12 cellular contexts compared by ENCODE assay signal in genomic region chr6:48109902-48110301, GRCh38. TPM values are rescaled to one million over a fixed set of nuclear protein-coding genes. Genes with fewer than 3 reads are reported as not detected.
DNase-seq lines count a peak whose midpoint lies in the region; ATAC-seq, FAIRE-seq and TF ChIP-seq lines count a peak whose summit lies in the region.
"Had no signal": no experiment of that assay in that cellular context is flagged by ENCODE, and none has a peak within 500 bp of the region (broad histone marks: within the 10 kb centered on the region; RNA-seq: fewer than 3 reads in every experiment).

No MANE protein-coding gene starts in this region.

- TF ChIP-seq POLR2A in HepG2 (IDR thresholded peaks at IDR 0.05; ENCODE audit: insufficient read depth in 1 of 2, low read depth in 2 of 2, low read length in 2 of 2) = no peak
- TF ChIP-seq POLR2A in right lobe of liver (IDR thresholded peaks at IDR 0.05) = no peak

- FAIRE-seq in HepG2 (lab: Jason Lieb, UNC) = no peak

- peak overlapping the region; percentile 97 for H3K9ac ChIP-seq in HepG2 (ENCODE audit: insufficient read depth, low read depth, low read length)
- H3K9ac ChIP-seq in iPS-18a (ENCODE audit: low read length) = peak overlapping the region; percentile 52

- TSS peak; percentile 57 for BruUV-seq in HepG2 (replicated peaks; lab: Mats Ljungman, UMichigan)

- intact Hi-C loops in HepG2 (cut with micrococcal nuclease; ENCODE audit: unreplicated experiment) (loop anchor here (2.0 to 5.0 kb wide), 2 partner anchors 38 to 103 kb away; no protein-coding TSS in a partner anchor), right lobe of liver (cut with DNase I) (no loop called here)

- TF ChIP-seq EP300 in HepG2 (IDR thresholded peaks at IDR 0.05; ENCODE audit: low read depth in 2 of 2, low read length in 2 of 2) (no peak), HepG2 (CRISPR knock-in tag; IDR thresholded peaks at IDR 0.05; ENCODE audit: borderline replicate concordance) (no peak)

- peak overlapping the region; percentile 73 for H3K4me2 ChIP-seq in HepG2 (ENCODE audit: low read depth, low read length)

- 2% methylated on average over 3 of the region's 3 CpGs for WGBS in HepG2 (ENCODE audit: low lambda C conversion rate)
- 30% methylated on average over 3 of the region's 3 CpGs for WGBS in right lobe of liver (ENCODE audit: insufficient coverage, low coverage, low lambda C conversion rate, missing lambda C conversion rate)

- peak overlapping the region; percentile 81 to 99 (median 96) for H3K27ac Mint-ChIP-seq in brain
- H3K27ac Mint-ChIP-seq in activated naive CD4-positive, alpha-beta T cell treated with anti-CD3 and anti-CD28 coated beads, Interleukin-2, amount 50 U/mL, for 72 hours = no peak overlapping the region

- H3K27ac ChIP-seq in HepG2 (ENCODE audit: extremely low read length, insufficient read depth, low read length) (peak overlapping the region; percentile 97), right lobe of liver (no peak overlapping the region), iPS-18a (ENCODE audit: low read length) (peak overlapping the region; percentile 39)
- H3K27ac ChIP-seq: neutrophil had no signal

- H4K20me1 ChIP-seq in HepG2 (ENCODE audit: insufficient read depth, low read length) = no peaks in the 10 kb centered on the region

- TF ChIP-seq CTCF in HepG2 (CRISPR knock-in tag; IDR thresholded peaks at IDR 0.05) (no peak), right lobe of liver (IDR thresholded peaks at IDR 0.05) (no peak), brain (conservative IDR thresholded peaks at IDR 0.05) (no peak), omental fat pad (IDR thresholded peaks at IDR 0.05) (no peak)

- H3K27me3 ChIP-seq in HepG2 (ENCODE audit: control insufficient read depth in 1 of 2, insufficient read depth in 2 of 2, low read length in 2 of 2) (no peaks in the 10 kb centered on the region; a peak in 2 of 5 replicates), right lobe of liver (no peaks in the 10 kb centered on the region), iPS-18a (ENCODE audit: control insufficient read depth, insufficient read depth, low read length) (no peaks in the 10 kb centered on the region)
- H3K27me3 ChIP-seq: BE2C, neutrophil had no signal

- DNase-seq in HepG2 (ENCODE audit: low spot score) (peak; percentile 25), right lobe of liver (no peak), SKM-1 treated with dmso at 0.1 percent for 144 hours (lab: John Stamatoyannopoulos, UW; ENCODE audit: unreplicated experiment) (no peak), omental fat pad (ENCODE audit: low spot score) (no peak)
- no peak for DNase-seq in activated naive CD4-positive, alpha-beta T cell treated with Interleukin-2 at 50 U/mL for 16 hours
- no peak for DNase-seq in activated naive CD4-positive, alpha-beta T cell treated with anti-CD3 and anti-CD28 coated beads, Interleukin-2, amount 50 U/mL, for 72 hours (ENCODE audit: low spot score in 2 of 2)
- DNase-seq: anterior cingulate cortex, BE2C, NCI-H2227 treated with DMSO at 0.1 percent for 48 hours had no signal

- peaks cover 6 to 22% (median 18%) of the 10 kb centered on the region in 5 experiments for H3K9me3 Mint-ChIP-seq in brain
- H3K9me3 Mint-ChIP-seq in activated naive CD4-positive, alpha-beta T cell treated with anti-CD3 and anti-CD28 coated beads, Interleukin-2, amount 50 U/mL, for 72 hours = peaks cover 4 to 9% of the 10 kb centered on the region in 2 donors

- H3K36me3 Mint-ChIP-seq in brain = peaks cover 17% of the 10 kb centered on the region
- H3K36me3 Mint-ChIP-seq in activated naive CD4-positive, alpha-beta T cell treated with anti-CD3 and anti-CD28 coated beads, Interleukin-2, amount 50 U/mL, for 72 hours = no peaks in the 10 kb centered on the region

- H3K4me3 Mint-ChIP-seq in brain = peak overlapping the region; percentile 81 to 88 (median 85)

- peak; percentile 64 for ATAC-seq in HepG2
- ATAC-seq in right lobe of liver = no peak
- no peak for ATAC-seq in activated naive CD4-positive, alpha-beta T cell treated with anti-CD3 and anti-CD28 coated beads, Interleukin-2, amount 50 U/mL, for 72 hours
- no peak for ATAC-seq in omental fat pad (ENCODE audit: low FRiP score)

- no peak for TF ChIP-seq RAD21 in HepG2 (CRISPR knock-in tag; IDR thresholded peaks at IDR 0.05)

- no peaks in the 10 kb centered on the region for H3K27me3 Mint-ChIP-seq in brain

- H3K36me3 ChIP-seq in HepG2 (replicated peaks in 1 of 2; ENCODE audit: control insufficient read depth in 1 of 2, insufficient read depth in 2 of 2, low read length in 2 of 2) = no peaks in the 10 kb centered on the region
- no peaks in the 10 kb centered on the region for H3K36me3 ChIP-seq in right lobe of liver
- no peaks in the 10 kb centered on the region for H3K36me3 ChIP-seq in iPS-18a (ENCODE audit: control insufficient read depth, low read depth, low read length)
- H3K36me3 ChIP-seq: BE2C, neutrophil had no signal

- H3K4me3 ChIP-seq in HepG2 (replicated peaks in 1 of 3; ENCODE audit: insufficient read depth in 1 of 3, low read depth in 2 of 3, low read length in 3 of 3) = peak overlapping the region; percentile 59 to 93 (median 70)
- no peak overlapping the region for H3K4me3 ChIP-seq in right lobe of liver
- peak overlapping the region; percentile 67 for H3K4me3 ChIP-seq in iPS-18a (ENCODE audit: low read length)

- peaks cover 51% of the 10 kb centered on the region for H3K4me1 Mint-ChIP-seq in brain

- peaks cover 44% of the 10 kb centered on the region for H3K4me1 ChIP-seq in HepG2 (ENCODE audit: insufficient read depth, low read length)
- H3K4me1 ChIP-seq in right lobe of liver = no peaks in the 10 kb centered on the region
- H3K4me1 ChIP-seq in iPS-18a (ENCODE audit: control insufficient read depth, low read depth, low read length) = peaks cover 10% of the 10 kb centered on the region
- H3K4me1 ChIP-seq: BE2C had no signal

- CTCF ChIA-PET in HepG2 (lab: Yijun Ruan, JAX; ENCODE audit: low intra/inter-chr PET ratio, low total read pairs) = no interaction called here

- in situ Hi-C loops in HepG2 (cut with HindIII; ENCODE audit: extremely low pct_ligation_motif_present, low pct_unique_long_range_greater_than_20kb) = no loop called here

- POLR2A ChIA-PET in HepG2 (lab: Yijun Ruan, JAX) = no interaction called here

- H3K9me3 ChIP-seq in HepG2 (ENCODE audit: low read length) (no peaks in the 10 kb centered on the region), right lobe of liver (no peaks in the 10 kb centered on the region), iPS-18a (ENCODE audit: control insufficient read depth, low read depth, low read length) (no peaks in the 10 kb centered on the region)
- H3K9me3 ChIP-seq: BE2C, neutrophil had no signal

- H2AFZ ChIP-seq in HepG2 (ENCODE audit: low read length) = no peak overlapping the region

- peaks cover 50% of the 10 kb centered on the region for H3K79me2 ChIP-seq in HepG2 (ENCODE audit: insufficient read depth, low read length)

TF ChIP-seq in HepG2, 621 proteins besides CTCF, POLR2A, EP300 and RAD21 (continues in another document):
- peak; percentile 46 for TF ChIP-seq ELF3 (CRISPR knock-in tag; IDR thresholded peaks at IDR 0.05)
- TF ChIP-seq FOXK1 (CRISPR knock-in tag; IDR thresholded peaks at IDR 0.05; ENCODE audit: borderline replicate concordance, low read depth) = 0 out of 2 replicates have a peak, but pooled peaks have one; percentile 37
- TF ChIP-seq FOXP1 (IDR thresholded peaks at IDR 0.05) = no peak
- TF ChIP-seq FOXP1 (CRISPR knock-in tag; IDR thresholded peaks at IDR 0.05) = 0 out of 2 replicates have a peak, but pooled peaks have one; percentile 43
- no peak for TF ChIP-seq SYNCRIP (IDR thresholded peaks at IDR 0.05; ENCODE audit: insufficient read depth, low read depth, low read length)
- peak; percentile 43; the same call in 1 of the 2 replicates for TF ChIP-seq DMAP1 (CRISPR knock-in tag; IDR thresholded peaks at IDR 0.05)
- no peak for TF ChIP-seq MXI1 (IDR thresholded peaks at IDR 0.05; ENCODE audit: borderline replicate concordance, low read depth, low read length)
- TF ChIP-seq SIN3A (IDR thresholded peaks at IDR 0.05; ENCODE audit: borderline replicate concordance, low read depth, low read length) = 0 out of 2 replicates have a peak, but pooled peaks have one; percentile 66
- TF ChIP-seq SALL2 (CRISPR knock-in tag; IDR thresholded peaks at IDR 0.05) = no peak
- 0 out of 2 replicates have a peak, but pooled peaks have one; percentile 35 for TF ChIP-seq MIXL1 (CRISPR knock-in tag; IDR thresholded peaks at IDR 0.05)
- TF ChIP-seq FOXA1 (IDR thresholded peaks at IDR 0.05) = no peak
- peak; percentile 39 for TF ChIP-seq FOXA1 (CRISPR knock-in tag; IDR thresholded peaks at IDR 0.05)

RNA-seq across cellular contexts. Expression of gene PTCHD4, which starts 1.1 kb away (rescaled TPM):
- total RNA-seq in HepG2 (2016; rRNA removed; fragmentation: Illumina TruSeq; extraction: Trizol) = 32.9 and 35.7 TPM in 2 replicates
- 18.0 and 20.6 TPM in 2 replicates for total RNA-seq in HepG2 (2016; cell fraction: cytosol; rRNA removed; fragmentation: Illumina TruSeq; extraction: Trizol; ENCODE audit: low read depth)
- 30.6 and 34.3 TPM in 2 replicates for total RNA-seq in HepG2 (2016; cell fraction: insoluble cytoplasmic fraction; rRNA removed; fragmentation: Illumina TruSeq; extraction: Trizol)
- total RNA-seq in HepG2 (2016; cell fraction: membrane; rRNA removed; fragmentation: Illumina TruSeq; extraction: Trizol) = 26.1 and 27.2 TPM in 2 replicates
- 48.1 and 50.6 TPM in 2 replicates for total RNA-seq in HepG2 (2016; cell fraction: nucleus; rRNA removed; fragmentation: Illumina TruSeq; extraction: Trizol)
- polyA plus RNA-seq in HepG2 (2011; rRNA removed) = 21.9 and 28.4 TPM in 2 replicates
- polyA plus RNA-seq in HepG2 (2011; cell fraction: cytosol; rRNA removed) = 16.5 and 20.5 TPM in 2 replicates
- polyA plus RNA-seq in HepG2 (2011; cell fraction: nucleus; rRNA removed) = 18.5 and 20.8 TPM in 2 replicates
- polyA plus RNA-seq in HepG2 (2012) = 15.1 and 20.3 TPM in 2 replicates
- polyA plus RNA-seq in HepG2 (2016; cell fraction: cytosol; fragmentation: Illumina TruSeq; extraction: Trizol; ENCODE audit: low read depth) = 3.9 and 4.7 TPM in 2 replicates
- polyA plus RNA-seq in HepG2 (2016; cell fraction: insoluble cytoplasmic fraction; fragmentation: Illumina TruSeq; extraction: Trizol; ENCODE audit: low read depth) = 28.4 and 29.3 TPM in 2 replicates
- 12.5 and 12.7 TPM in 2 replicates for polyA plus RNA-seq in HepG2 (2016; cell fraction: membrane; fragmentation: Illumina TruSeq; extraction: Trizol; ENCODE audit: low read depth)
- polyA plus RNA-seq in HepG2 (2016; cell fraction: nucleus; fragmentation: Illumina TruSeq; extraction: Trizol; ENCODE audit: insufficient read depth, low read depth) = 20.7 and 24.1 TPM in 2 replicates
- polyA minus RNA-seq in HepG2 (2011; rRNA and poly(A)+ RNA removed; ENCODE audit: low replicate concordance) = 0.07 and 80.1 TPM in 2 replicates
- polyA minus RNA-seq in HepG2 (2011; cell fraction: cytosol; rRNA and poly(A)+ RNA removed) = 19.2 and 19.8 TPM in 2 replicates
- polyA minus RNA-seq in HepG2 (2011; cell fraction: nucleus; rRNA and poly(A)+ RNA removed) = 148 and 164 TPM in 2 replicates
- total RNA-seq in right lobe of liver = under 1 TPM in 3 of 6 experiments, not detected in 3; 0.12 to 0.18 (median 0.15) TPM
- polyA plus RNA-seq in brain (ENCODE audit: insufficient read depth, low read depth, low replicate concordance) = 0.20 TPM
- total RNA-seq in activated naive CD4-positive, alpha-beta T cell treated with anti-CD3 and anti-CD28 coated beads, Interleukin-2, amount 50 U/mL, for 72 hours = not detected
- total RNA-seq in omental fat pad = 1 to 10 TPM in 2 of 4 donors, under 1 TPM in 2; 0.56 to 2.2 (median 0.91) TPM

Comparison
In these comparisons a context has a peak if more than half of its experiments do, and no peak if none do; other contexts are left out.
1. H3K27ac ChIP-seq: peak in HepG2 (single experiment) and iPS-18a (single experiment); none in right lobe of liver (0 of 3).
2. H3K4me3 ChIP-seq: peak in HepG2 (3 of 3) and iPS-18a (single experiment); none in right lobe of liver (0 of 3).
3. RNA of gene PTCHD4, which starts 1.1 kb away (total RNA-seq): 18.0 to 50.6 TPM in HepG2; 0.56 to 2.2 TPM in omental fat pad, 0.12 to 0.18 TPM in right lobe of liver and not detected in activated naive CD4-positive, alpha-beta T cell treated with anti-CD3 and anti-CD28 coated beads, Interleukin-2, amount 50 U/mL, for 72 hours; every median in the first group is over 4 times any median in the second.
4. H3K27ac Mint-ChIP-seq: peak in brain (5 of 5); none in activated naive CD4-positive, alpha-beta T cell treated with anti-CD3 and anti-CD28 coated beads, Interleukin-2, amount 50 U/mL, for 72 hours (0 of 2).